In the genomic region with DNA sequence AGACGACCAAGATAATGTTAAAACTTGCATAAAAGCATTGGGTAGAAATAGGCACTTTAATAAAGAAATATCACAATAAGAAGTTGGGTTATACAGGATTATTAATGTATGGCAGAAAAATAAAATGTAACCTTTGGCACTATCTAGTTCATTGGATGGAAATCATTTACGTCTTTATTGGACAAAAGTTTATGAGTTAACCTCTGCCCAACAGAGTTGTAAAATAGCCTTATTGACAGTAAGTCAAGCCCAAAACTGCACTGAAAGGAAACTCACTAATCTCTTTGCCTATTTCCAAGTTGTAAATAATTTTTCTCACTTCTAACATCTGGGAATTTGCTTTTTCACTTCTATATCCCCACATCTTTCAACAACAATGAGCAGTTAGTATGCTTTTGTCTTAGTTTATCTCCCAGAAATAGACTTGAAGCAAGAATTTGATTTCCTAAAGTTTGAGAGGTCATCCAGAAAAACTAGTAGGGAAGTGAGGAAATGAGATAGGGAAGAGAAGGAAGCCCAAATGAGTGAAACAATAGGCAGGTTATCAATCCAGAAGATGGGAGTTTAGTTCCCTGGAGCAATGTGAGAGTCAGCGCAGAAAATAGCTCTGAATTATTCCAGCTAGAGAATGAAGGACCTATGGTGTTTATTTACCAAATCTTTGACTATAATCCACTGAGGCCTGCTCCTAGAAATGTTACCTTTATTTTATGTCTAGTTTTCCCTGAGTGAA, we compare ENCODE assay signal across 31 cellular contexts.
"Had no signal": no experiment of that assay in that cellular context is flagged by ENCODE, and none has a peak within 500 bp of the region (broad histone marks: within the 10 kb centered on the region; RNA-seq: fewer than 3 reads in every experiment).

No MANE protein-coding gene starts in this region.

- H3K9me3 ChIP-seq: heart left ventricle, lower lobe of right lung, pancreas, prostate gland, sigmoid colon, tibial nerve, upper lobe of left lung had no signal

- FAIRE-seq: islet of Langerhans, kidney, pancreas had no signal

- H3K36me3 ChIP-seq: heart left ventricle, lower lobe of right lung, pancreas, prostate gland, sigmoid colon, tibial nerve, upper lobe of left lung had no signal

- H3K4me2 ChIP-seq: smooth muscle cell had no signal

- H3K4me1 ChIP-seq: pancreas, prostate gland, upper lobe of left lung had no signal

- H3K4me3 ChIP-seq: heart left ventricle, lower lobe of right lung, pancreas, prostate gland, sigmoid colon, smooth muscle cell, tibial nerve, upper lobe of left lung had no signal

- H3K27me3 ChIP-seq: heart left ventricle, pancreas, sigmoid colon, tibial nerve, upper lobe of left lung had no signal

- DNase-seq: glutamatergic neuron; heart left ventricle; hypothalamus; immature natural killer cell; kidney; left ventricle myocardium superior; lower lobe of right lung; mammary epithelial cell; mesenchymal stem cell; naive B cell; natural killer cell; nucleus accumbens; pancreas; posterior cingulate gyrus; retina; right cardiac atrium; sigmoid colon; stimulated activated CD4-positive, alpha-beta T cell treated with anti-CD3 and anti-CD28 coated beads, Interleukin-1b, Interleukin-23, amount 100 ng/mL, for 48 hours; stimulated activated CD4-positive, alpha-beta T cell treated with anti-CD3 and anti-CD28 coated beads, Interleukin-2, amount 100 ng/mL, for 48 hours; stimulated activated CD4-positive, alpha-beta T cell treated with anti-CD3 and anti-CD28 coated beads, Interleukin-4, amount 100 ng/mL, for 4 hours; stimulated activated CD8-positive, alpha-beta memory T cell treated with anti-CD3 and anti-CD28 coated beads, Interleukin-4, amount 100 ng/mL, for 48 hours; stimulated activated naive CD4-positive, alpha-beta T cell treated with Interleukin-2 at 50 U/mL for 16 hours; stimulated activated naive CD8-positive, alpha-beta T cell treated with anti-CD3 and anti-CD28 coated beads, Interleukin-15, amount 100 ng/mL, for 72 hours; substantia nigra; upper lobe of left lung had no signal

- ATAC-seq: left lobe of liver; left ventricle myocardium superior; lower lobe of right lung; natural killer cell; pancreas; right cardiac atrium; stimulated activated memory B cell treated with anti-CD40 and anti-IgM and Interleukin-4, amounts not matched to agents 10 μg/mL and 1 μg/mL and 100 μg/mL, for 72 hours; stimulated activated naive CD8-positive, alpha-beta T cell treated with anti-CD3 and anti-CD28 coated beads, Interleukin-15, amount 100 ng/mL, for 72 hours had no signal

- H3K27ac ChIP-seq: lower lobe of right lung, pancreas, prostate gland, sigmoid colon, tibial nerve, upper lobe of left lung had no signal
